ENCODE assay signal across 38 cellular contexts in genomic region chr5:136147632-136148031, GRCh38. TPM values are rescaled to one million over a fixed set of nuclear protein-coding genes. Genes with fewer than 3 reads are reported as not detected.
"Had no signal": no experiment of that assay in that cellular context is flagged by ENCODE, and none has a peak within 500 bp of the region (broad histone marks: within the 10 kb centered on the region; RNA-seq: fewer than 3 reads in every experiment).

No MANE protein-coding gene starts in this region.

- H3K9me3 ChIP-seq: MG63 had no signal

- H3K27me3 ChIP-seq: MG63 had no signal

- H3K27ac ChIP-seq: KMS-11 had no signal

- DNase-seq: Karpas-422, Kasumi-1, MG63, MM.1S, MV-4-11, NCI-H1048, NCI-H1092, NCI-H1092 treated with DMSO at 0.1 percent for 48 hours, NCI-H1105, NCI-H1105 treated with DMSO at 0.1 percent for 48 hours, NCI-H1417, NCI-H1417 treated with DMSO at 0.1 percent for 48 hours, NCI-H1436, NCI-H1436 treated with DMSO at 0.1 percent for 48 hours, NCI-H146, NCI-H1694, NCI-H1694 treated with DMSO at 0.1 percent for 48 hours, NCI-H187, NCI-H187 treated with DMSO at 0.1 percent for 48 hours, NCI-H1930, NCI-H2029, NCI-H2029 treated with DMSO at 0.1 percent for 48 hours, NCI-H2081, NCI-H2081 treated with DMSO at 0.1 percent for 48 hours, NCI-H2107, NCI-H2171, NCI-H2171 treated with DMSO at 0.1 percent for 48 hours, NCI-H2227 treated with DMSO at 0.1 percent for 48 hours, NCI-H226, NCI-H345, NCI-H446, NCI-H446 treated with DMSO at 0.1 percent for 48 hours, NCI-H510A had no signal

- H3K4me3 ChIP-seq: MG63 had no signal

RNA-seq across cellular contexts. Expression of gene SMIM32, which starts 45.3 kb away (rescaled TPM):
- total RNA-seq: LHCN-M2, M059J, MCF 10A, NCI-H460 had no signal
